ENCODE assay signal across 11 cellular contexts in the genomic region with DNA sequence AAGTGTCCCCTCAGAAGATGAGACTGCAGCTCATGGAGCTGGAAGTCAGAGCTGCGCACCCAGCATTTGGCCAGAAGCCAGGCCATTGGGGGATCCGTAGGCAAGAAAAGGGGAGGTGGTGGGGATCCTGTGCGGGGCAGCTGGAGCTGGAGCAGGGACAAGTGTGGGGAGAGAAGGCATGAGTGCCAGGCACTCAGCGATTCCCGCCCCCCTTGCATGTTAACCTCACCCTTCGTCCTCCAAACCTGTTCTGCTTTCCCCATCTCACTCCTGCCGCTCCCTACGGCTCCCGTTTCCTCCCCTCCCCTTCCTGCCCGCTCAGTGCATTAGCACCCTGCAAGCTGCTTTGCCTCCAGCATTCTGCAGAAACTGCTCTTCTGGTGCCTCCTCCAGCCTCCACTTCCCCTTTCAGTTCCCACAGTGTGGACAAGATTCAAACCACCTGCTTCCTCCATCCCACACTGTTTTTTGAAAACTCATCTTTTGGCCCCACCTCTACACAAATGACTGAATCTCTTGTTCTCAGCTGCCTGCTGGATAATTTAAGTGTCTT. TPM values are rescaled to one million over a fixed set of nuclear protein-coding genes. Genes with fewer than 3 reads are reported as not detected.
DNase-seq lines count a peak whose midpoint lies in the region; ATAC-seq, FAIRE-seq and TF ChIP-seq lines count a peak whose summit lies in the region.
"Had no signal": no experiment of that assay in that cellular context is flagged by ENCODE, and none has a peak within 500 bp of the region (broad histone marks: within the 10 kb centered on the region; RNA-seq: fewer than 3 reads in every experiment).

No MANE protein-coding gene starts in this region.

- no peak overlapping the region; the same call in 1 of the 2 replicates for H4K8ac ChIP-seq in H1 (ENCODE audit: extremely low read depth, insufficient read depth, low read length)

- intact Hi-C loops in uterus (cut with DNase I; ENCODE audit: low total_unique reads): no loop called here
- intact Hi-C loops in mammary epithelial cell (cut with micrococcal nuclease): no loop called here

- H4K91ac ChIP-seq in H1 (replicated peaks; ENCODE audit: insufficient read length, low read length): no peak overlapping the region

- peak overlapping the region; percentile 80; the same call in 1 of the 2 replicates for H2BK20ac ChIP-seq in H1 (ENCODE audit: low read length)

- H3K14ac ChIP-seq in H1 (ENCODE audit: insufficient read length): no peak overlapping the region

- TF ChIP-seq CTCF in H1 (IDR thresholded peaks at IDR 0.05; ENCODE audit: control extremely low read depth in 1 of 3, insufficient read depth in 1 of 3, low read depth in 1 of 3, low read length in 3 of 3): no peak
- TF ChIP-seq CTCF in uterus (IDR thresholded peaks at IDR 0.05): no peak
- no peak for TF ChIP-seq CTCF in mammary epithelial cell (conservative IDR thresholded peaks at IDR 0.05 in 1 of 2, IDR thresholded peaks at IDR 0.05 in 1 of 2; ENCODE audit: extremely low read depth in 1 of 2, insufficient read depth in 1 of 2, low read depth in 1 of 2, low read length in 2 of 2)

- H4K20me1 ChIP-seq in Karpas-422 (ENCODE audit: insufficient read depth, low read depth, low read length): no peaks in the 10 kb centered on the region
- no peaks in the 10 kb centered on the region for H4K20me1 ChIP-seq in H1 (replicated peaks in 1 of 2; ENCODE audit: control insufficient read depth in 1 of 2, insufficient read depth in 2 of 2, low read length in 2 of 2)
- no peaks in the 10 kb centered on the region for H4K20me1 ChIP-seq in mammary epithelial cell (ENCODE audit: insufficient read depth, low read length)

- in situ Hi-C loops in mammary epithelial cell (cut with MboI; ENCODE audit: low sequenced_read_pairs in 2 of 2): no loop called here

- peak overlapping the region; percentile 92 for H3K4me2 ChIP-seq in Karpas-422 (ENCODE audit: low read depth, low read length, poor library complexity, severe bottlenecking)
- H3K4me2 ChIP-seq in H1 (ENCODE audit: insufficient read depth in 1 of 2, low read depth in 2 of 2, low read length in 2 of 2): peak overlapping the region; percentile 39 to 53; a peak in 3 of 4 replicates
- no peak overlapping the region for H3K4me2 ChIP-seq in mammary epithelial cell (ENCODE audit: insufficient read depth, low read depth, low read length)

- H3K18ac ChIP-seq in H1 (ENCODE audit: extremely low read depth, low read length): peak overlapping the region; percentile 71

- TF ChIP-seq POLR2A in H1 (IDR thresholded peaks at IDR 0.05; ENCODE audit: control extremely low read depth in 1 of 2, low read depth in 2 of 2, low read length in 2 of 2) (no peak), uterus (IDR thresholded peaks at IDR 0.05) (no peak)

- peak overlapping the region; percentile 90 for H2AFZ ChIP-seq in Karpas-422 (ENCODE audit: low read length)
- peak overlapping the region; percentile 70 for H2AFZ ChIP-seq in H1 (ENCODE audit: low read length)
- H2AFZ ChIP-seq in mammary epithelial cell (ENCODE audit: low read depth, low read length): no peak overlapping the region

- no peaks in the 10 kb centered on the region for H3K79me1 ChIP-seq in H1 (ENCODE audit: low read depth, low read length)

- DNase-seq in DMS79 treated with DMSO at 0.1 percent for 48 hours (lab: John Stamatoyannopoulos, UW) (peak; percentile 26), Karpas-422 (peak; percentile 90), H1 (ENCODE audit: low read depth in 1 of 2, low spot score in 2 of 2) (no peak), uterus (no peak), mammary epithelial cell (no peak), NCI-H524 (lab: John Stamatoyannopoulos, UW) (no peak)
- DNase-seq: EL, NCI-H82 had no signal

- peak overlapping the region; percentile 87; the same call in 1 of the 2 replicates for H2BK12ac ChIP-seq in H1 (ENCODE audit: low read depth, low read length)

- H3K4me1 ChIP-seq in Karpas-422 (ENCODE audit: low read length) (peaks cover 38% of the 10 kb centered on the region), H1 (replicated peaks in 1 of 4; ENCODE audit: control insufficient read depth in 3 of 4, insufficient read depth in 4 of 4, low read length in 3 of 4) (peaks cover 7 to 33% (median 17%) of the 10 kb centered on the region in 4 experiments), uterus (no peaks in the 10 kb centered on the region), mammary epithelial cell (ENCODE audit: insufficient read depth, low read length) (no peaks in the 10 kb centered on the region)

- H2BK5ac ChIP-seq in H1 (ENCODE audit: low read depth, low read length): peak overlapping the region; percentile 66; the same call in 1 of the 2 replicates

- dilution Hi-C loops in mammary epithelial cell (cut with HindIII; ENCODE audit: low sequenced_read_pairs): no loop called here

- POLR2A ChIA-PET in H1 (lab: Charles Lee; ENCODE audit: partially characterized antibody): interaction anchor here (1.3 kb wide), 1 partner anchor 51 kb away, joined by 3 read pairs; a partner anchor contains a TSS

- H3K9me2 ChIP-seq in Karpas-422 (replicated peaks; ENCODE audit: insufficient read depth, low read length): no peaks in the 10 kb centered on the region

- no peak overlapping the region for H3K56ac ChIP-seq in H1 (replicated peaks; ENCODE audit: insufficient read length, low read depth, low read length)

- no peak overlapping the region for H4K5ac ChIP-seq in H1 (ENCODE audit: insufficient read length, low read depth, low read length)

- H3K36me3 ChIP-seq in Karpas-422 (ENCODE audit: insufficient read depth, low read length) (no peaks in the 10 kb centered on the region), H1 (ENCODE audit: control insufficient read depth in 2 of 4, insufficient read depth in 4 of 4, low read length in 3 of 4) (no peaks in the 10 kb centered on the region), uterus (no peaks in the 10 kb centered on the region), mammary epithelial cell (ENCODE audit: insufficient read depth, low read length) (no peaks in the 10 kb centered on the region)
- H3K36me3 ChIP-seq: esophagus muscularis mucosa had no signal

- no peak for TF ChIP-seq RAD21 in H1 (IDR thresholded peaks at IDR 0.05 in 1 of 2, conservative IDR thresholded peaks at IDR 0.05 in 1 of 2; ENCODE audit: low read depth in 2 of 2, low read length in 2 of 2)

- CTCF ChIA-PET in H1 (lab: Charles Lee; ENCODE audit: partially characterized antibody): interaction anchor here (0.8 to 2.1 kb wide), 5 partner anchors 14 to 75 kb away, joined by 3 to 11 read pairs (median 4); no protein-coding TSS in a partner anchor
- CTCF ChIA-PET in mammary epithelial cell (lab: Charles Lee; ENCODE audit: low non-redundant PET): no interaction called here

- no peak overlapping the region for H2BK120ac ChIP-seq in H1 (replicated peaks; ENCODE audit: low read depth, low read length)

- WGBS in H1 (ENCODE audit: extremely low coverage in 1 of 2, insufficient coverage in 1 of 2, insufficient read length in 1 of 2, insufficient replicate concordance in 2 of 2, low coverage in 1 of 2, low lambda C conversion rate in 2 of 2, missing lambda C conversion rate in 1 of 2), 2 experiments: 19% methylated on average over 7 of the region's 10 CpGs; no CpG with 5 or more reads in 1 of the 2 experiments
- WGBS in mammary epithelial cell (ENCODE audit: low coverage, missing lambda C conversion rate): 6% methylated on average over 6 of the region's 10 CpGs

- H3K27ac ChIP-seq in Karpas-422 (ENCODE audit: low read length): peak overlapping the region; percentile 90
- H3K27ac ChIP-seq in H1 (ENCODE audit: low read depth, low read length): no peak overlapping the region
- H3K27ac ChIP-seq in uterus: no peak overlapping the region
- H3K27ac ChIP-seq in mammary epithelial cell (ENCODE audit: insufficient read depth, low read depth, low read length): no peak overlapping the region
- H3K27ac ChIP-seq: esophagus muscularis mucosa had no signal

- peak; percentile 69 for FAIRE-seq in H1 (lab: Jason Lieb, UNC)

- BruUV-seq in mammary epithelial cell (replicated peaks; lab: Mats Ljungman, UMichigan): no TSS peak

- peak overlapping the region; percentile 76 for H3K9ac ChIP-seq in Karpas-422 (ENCODE audit: low read length)
- no peak overlapping the region for H3K9ac ChIP-seq in H1 (replicated peaks in 1 of 4; ENCODE audit: extremely low read depth in 1 of 4, low read depth in 3 of 4, low read length in 3 of 4)
- H3K9ac ChIP-seq in mammary epithelial cell (ENCODE audit: insufficient read depth, low read length): no peak overlapping the region

- ATAC-seq in GM19035 (IDR thresholded peaks at IDR 0.05; ENCODE audit: unreplicated experiment): peak; percentile 52
- no peak for ATAC-seq in GM19455 (IDR thresholded peaks at IDR 0.05; ENCODE audit: unreplicated experiment)

- H3K4ac ChIP-seq in H1 (replicated peaks; ENCODE audit: insufficient read length, low read depth, low read length): no peak overlapping the region

- peak overlapping the region; percentile 70 for H3K4me3 ChIP-seq in Karpas-422 (ENCODE audit: low read length)
- H3K4me3 ChIP-seq in H1 (ENCODE audit: extremely low read depth in 1 of 4, insufficient read depth in 2 of 4, low read depth in 3 of 4, low read length in 4 of 4): peak overlapping the region in 1 of 4 experiments; percentile 25; a peak in 1 of 8 replicates
- H3K4me3 ChIP-seq in uterus: no peak overlapping the region
- no peak overlapping the region for H3K4me3 ChIP-seq in mammary epithelial cell (replicated peaks in 1 of 3; ENCODE audit: insufficient read depth in 1 of 3, low read depth in 2 of 3, low read length in 3 of 3)
- H3K4me3 ChIP-seq: esophagus muscularis mucosa had no signal

- no peaks in the 10 kb centered on the region for H3K79me2 ChIP-seq in Karpas-422 (ENCODE audit: low read length)
- no peaks in the 10 kb centered on the region for H3K79me2 ChIP-seq in H1 (ENCODE audit: control insufficient read depth in 1 of 2, insufficient read depth in 2 of 2, low read length in 2 of 2)
- H3K79me2 ChIP-seq in mammary epithelial cell (ENCODE audit: insufficient read depth, low read length): no peaks in the 10 kb centered on the region

- H2BK15ac ChIP-seq in H1 (ENCODE audit: low read length): peak overlapping the region; percentile 72; the same call in 1 of the 2 replicates

- H3K27me3 ChIP-seq in Karpas-422 (ENCODE audit: low read length): no peaks in the 10 kb centered on the region
- peaks cover 9 to 39% (median 27%) of the 10 kb centered on the region in 4 experiments for H3K27me3 ChIP-seq in H1 (replicated peaks in 1 of 4; ENCODE audit: control insufficient read depth in 3 of 4, extremely low read depth in 1 of 4, insufficient read depth in 3 of 4, low read length in 3 of 4)
- H3K27me3 ChIP-seq in uterus: peaks cover 0 to 12% of the 10 kb centered on the region in 2 donors
- peaks cover 5% of the 10 kb centered on the region for H3K27me3 ChIP-seq in mammary epithelial cell (ENCODE audit: insufficient read depth, low read length)

- no peak overlapping the region for H3K23ac ChIP-seq in H1 (ENCODE audit: insufficient read length)

- H3K9me3 ChIP-seq in Karpas-422 (ENCODE audit: low read length) (no peaks in the 10 kb centered on the region), H1 (ENCODE audit: insufficient read depth in 2 of 2, low read depth in 1 of 2, low read length in 1 of 2) (no peaks in the 10 kb centered on the region), uterus (no peaks in the 10 kb centered on the region), mammary epithelial cell (replicated peaks; ENCODE audit: insufficient read depth, low read length) (no peaks in the 10 kb centered on the region)
- H3K9me3 ChIP-seq: esophagus muscularis mucosa had no signal

- peaks cover 5% of the 10 kb centered on the region; the same call in 1 of the 2 replicates for H3K23me2 ChIP-seq in H1 (ENCODE audit: low read depth, low read length)

- H2AK5ac ChIP-seq in H1 (ENCODE audit: low read depth, low read length): no peak overlapping the region

- no peak for TF ChIP-seq EP300 in H1 (IDR thresholded peaks at IDR 0.05; ENCODE audit: borderline replicate concordance in 1 of 2, low read depth in 2 of 2, low read length in 2 of 2)

RNA-seq across cellular contexts. Expression of a gene that starts 5.6 kb away (rescaled TPM):
- 0.72 and 1.5 TPM in 2 replicates for total RNA-seq in Karpas-422 (2014; rRNA removed; shearing (Covaris generic); ENCODE audit: low replicate concordance)
- total RNA-seq in H1 (2021; fragmentation: NEBNext Ultra II Directional; extraction: Animal tissue kit (Norgen Biotek cat#: 25700)): 1.5 TPM in 2 replicates
- polyA plus RNA-seq in H1 (2011; rRNA removed) (1.7 and 2.2 TPM in 2 replicates), mammary epithelial cell (not detected)
- 2.0 TPM for polyA plus RNA-seq in H1 (2011; cell fraction: cytosol; rRNA removed)
- polyA plus RNA-seq in H1 (2011; cell fraction: nucleus; rRNA removed): 2.4 TPM
- polyA plus RNA-seq in H1 (2012, experiment 1 of 2): 0.99 to 1.8 TPM (median 1.3 TPM) in 4 replicates
- polyA plus RNA-seq in H1 (2012, experiment 2 of 2): 1.2 TPM
- polyA plus RNA-seq in H1 (2013, experiment 1 of 2): 0.61 TPM
- polyA plus RNA-seq in H1 (2013, experiment 2 of 2): 0.64 TPM
- polyA minus RNA-seq in H1 (2011; rRNA and poly(A)+ RNA removed): 1.00 and 1.8 TPM in 2 replicates
- polyA minus RNA-seq in H1 (2011; cell fraction: cytosol; rRNA and poly(A)+ RNA removed): 1.3 TPM
- polyA minus RNA-seq in H1 (2011; cell fraction: nucleus; rRNA and poly(A)+ RNA removed): 0.60 TPM
- total RNA-seq in uterus (1 to 10 TPM in 1 of 4 donors, under 1 TPM in 1, not detected in 2; 0.24 to 2.9 TPM), mammary epithelial cell (not detected)
- not detected for polyA minus RNA-seq in mammary epithelial cell
- total RNA-seq: esophagus muscularis mucosa had no signal

RNA-seq across cellular contexts. Expression of a gene that starts 51.6 kb away (rescaled TPM):
- 0.45 TPM in 1 of 2 replicates, not detected in the other for total RNA-seq in Karpas-422 (2014; rRNA removed; shearing (Covaris generic); ENCODE audit: low replicate concordance)
- 3.7 and 4.5 TPM in 2 replicates for total RNA-seq in H1 (2021; fragmentation: NEBNext Ultra II Directional; extraction: Animal tissue kit (Norgen Biotek cat#: 25700))
- polyA plus RNA-seq in H1 (2011; rRNA removed): 3.6 and 4.6 TPM in 2 replicates
- 3.4 TPM for polyA plus RNA-seq in H1 (2011; cell fraction: cytosol; rRNA removed)
- polyA plus RNA-seq in H1 (2011; cell fraction: nucleus; rRNA removed): 4.5 TPM
- polyA plus RNA-seq in H1 (2012, experiment 1 of 2): 3.3 to 6.3 TPM (median 4.1 TPM) in 4 replicates
- 4.5 TPM for polyA plus RNA-seq in H1 (2012, experiment 2 of 2)
- polyA plus RNA-seq in H1 (2013, experiment 1 of 2): 2.9 TPM
- polyA plus RNA-seq in H1 (2013, experiment 2 of 2): 2.2 TPM
- 3.0 and 3.1 TPM in 2 replicates for polyA minus RNA-seq in H1 (2011; rRNA and poly(A)+ RNA removed)
- polyA minus RNA-seq in H1 (2011; cell fraction: cytosol; rRNA and poly(A)+ RNA removed): 4.0 TPM
- polyA minus RNA-seq in H1 (2011; cell fraction: nucleus; rRNA and poly(A)+ RNA removed): 2.3 TPM
- 10 to 100 TPM in 1 of 4 donors, 1 to 10 TPM in 2, not detected in 1; 5.7 to 12.0 (median 6.8) TPM for total RNA-seq in uterus
- total RNA-seq in mammary epithelial cell: not detected
- not detected for polyA plus RNA-seq in mammary epithelial cell
- not detected for polyA minus RNA-seq in mammary epithelial cell

Comparison
In these comparisons a context has a peak if more than half of its experiments do, and no peak if none do; other contexts are left out.
1. DNase-seq: peak in DMS79 treated with DMSO at 0.1 percent for 48 hours (single experiment) and Karpas-422 (single experiment); none in H1 (0 of 2), uterus (0 of 2), mammary epithelial cell (single experiment) and NCI-H524 (0 of 2).